ENCODE assay signal across 27 cellular contexts in the genomic region with DNA sequence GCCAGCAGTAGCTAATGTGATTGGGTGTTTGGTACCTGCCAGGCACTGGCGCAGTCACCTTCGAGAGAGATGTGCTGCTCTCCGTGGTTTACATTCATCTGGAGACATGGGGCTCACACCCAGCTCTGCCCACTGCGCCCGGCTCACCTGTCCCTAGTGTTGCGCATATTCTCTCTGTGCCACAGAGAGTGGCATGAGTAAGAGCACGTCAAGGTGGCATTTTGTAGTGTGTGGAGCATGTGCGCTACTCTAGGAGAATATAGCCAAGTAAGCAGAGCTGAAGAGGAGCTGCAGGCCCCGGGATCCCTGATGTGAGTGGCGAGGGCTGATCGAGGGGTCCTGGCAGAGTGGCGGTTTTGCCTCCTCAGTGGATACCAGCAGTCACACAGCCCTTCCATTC.
"Had no signal": no experiment of that assay in that cellular context is flagged by ENCODE, and none has a peak within 500 bp of the region (broad histone marks: within the 10 kb centered on the region; RNA-seq: fewer than 3 reads in every experiment).

No MANE protein-coding gene starts in this region.

- DNase-seq: activated CD4-positive, alpha-beta T cell treated with anti-CD3 and anti-CD28 coated beads for 1 hour; activated CD4-positive, alpha-beta T cell treated with anti-CD3 and anti-CD28 coated beads, Interleukin-2, amount 50 U/mL, for 1 hour; activated CD8-positive, alpha-beta memory T cell treated with anti-CD3 and anti-CD28 coated beads, Interleukin-2, amount 10 ng/mL, durations not matched to agents 7 days and 5 days; activated CD8-positive, alpha-beta T cell treated with anti-CD3 and anti-CD28 coated beads, Interleukin-2, amount 10 ng/mL, durations not matched to agents 7 days and 5 days; activated effector memory CD4-positive, alpha-beta T cell treated with Interleukin-2 at 50 U/mL for 16 hours; activated naive CD4-positive, alpha-beta T cell treated with Interleukin-2 at 50 U/mL for 16 hours; activated T-cell treated with anti-CD3 and anti-CD28 coated beads for 4 hours; body of pancreas; endodermal cell; hippocampal formation; kidney; lower lobe of right lung; naive B cell; nephron progenitor cell; stimulated activated CD4-positive, alpha-beta T cell treated with anti-CD3 and anti-CD28 coated beads, Interleukin-15, amount 100 ng/mL, for 24 hours; stimulated activated CD4-positive, alpha-beta T cell treated with anti-CD3 and anti-CD28 coated beads, Interleukin-2, amount 100 ng/mL, for 24 hours; stimulated activated naive CD4-positive, alpha-beta T cell; T-helper 2 cell; tibial artery had no signal

- ATAC-seq: activated CD8-positive, alpha-beta memory T cell treated with anti-CD3 and anti-CD28 coated beads, Interleukin-2, amount 10 ng/mL, durations not matched to agents 7 days and 5 days; activated CD8-positive, alpha-beta T cell treated with anti-CD3 and anti-CD28 coated beads, Interleukin-2, amount 10 ng/mL, durations not matched to agents 7 days and 5 days; body of pancreas; lower lobe of right lung; pancreas; psoas muscle; WTC11 had no signal

- H3K27ac Mint-ChIP-seq: activated CD8-positive, alpha-beta memory T cell treated with anti-CD3 and anti-CD28 coated beads, Interleukin-2, amount 10 ng/mL, durations not matched to agents 7 days and 5 days; activated naive CD8-positive, alpha-beta T cell; endodermal cell; nephron progenitor cell; WTC11 had no signal

- H3K27ac ChIP-seq: body of pancreas, cardiac muscle cell, lower lobe of right lung, pancreas, psoas muscle, right atrium auricular region, suprapubic skin, tibial artery had no signal

- H3K36me3 ChIP-seq: cardiac muscle cell had no signal

- H3K27me3 Mint-ChIP-seq: activated CD8-positive, alpha-beta memory T cell treated with anti-CD3 and anti-CD28 coated beads, Interleukin-2, amount 10 ng/mL, durations not matched to agents 7 days and 5 days; activated naive CD8-positive, alpha-beta T cell; naive B cell had no signal

- H3K4me3 ChIP-seq: body of pancreas, cardiac muscle cell, lower lobe of right lung, pancreas, psoas muscle, right atrium auricular region, suprapubic skin, tibial artery had no signal

- H3K4me3 Mint-ChIP-seq: activated CD8-positive, alpha-beta memory T cell treated with anti-CD3 and anti-CD28 coated beads, Interleukin-2, amount 10 ng/mL, durations not matched to agents 7 days and 5 days; activated CD8-positive, alpha-beta T cell treated with anti-CD3 and anti-CD28 coated beads, Interleukin-2, amount 10 ng/mL, durations not matched to agents 7 days and 5 days; activated naive CD8-positive, alpha-beta T cell; endodermal cell; naive B cell; nephron progenitor cell; WTC11 had no signal

- H3K4me1 Mint-ChIP-seq: endodermal cell, WTC11 had no signal

- H3K9me3 Mint-ChIP-seq: endodermal cell, naive B cell, nephron progenitor cell, WTC11 had no signal

- FAIRE-seq: frontal cortex, kidney, pancreas had no signal

- H3K27me3 ChIP-seq: body of pancreas, cardiac muscle cell, pancreas, right atrium auricular region, suprapubic skin, tibial artery had no signal
